ENCODE assay signal across 9 cellular contexts in genomic region chr3:126746395-126747177, GRCh38. TPM values are rescaled to one million over a fixed set of nuclear protein-coding genes. Genes with fewer than 3 reads are reported as not detected.
A peak's percentile ranks its signal among the peaks of the same experiment; 100 is the strongest.
DNase-seq lines count a peak whose midpoint lies in the region; ATAC-seq, FAIRE-seq and TF ChIP-seq lines count a peak whose summit lies in the region.
"Had no signal": no experiment of that assay in that cellular context is flagged by ENCODE, and none has a peak within 500 bp of the region (broad histone marks: within the 10 kb centered on the region; RNA-seq: fewer than 3 reads in every experiment).

No MANE protein-coding gene starts in this region.

- H3K36me3 ChIP-seq in body of pancreas (replicated peaks in 1 of 2; ENCODE audit: insufficient read depth in 1 of 2, low read depth in 2 of 2) (no peaks in the 10 kb centered on the region), HepG2 (replicated peaks in 1 of 2; ENCODE audit: control insufficient read depth in 1 of 2, insufficient read depth in 2 of 2, low read length in 2 of 2) (peaks cover 0 to 6% of the 10 kb centered on the region in 2 experiments; a peak in 1 of 5 replicates), Karpas-422 (ENCODE audit: insufficient read depth, low read length) (no peaks in the 10 kb centered on the region)

- H3K27ac ChIP-seq in body of pancreas (peak overlapping the region in 1 of 4 donors; percentile 8), HepG2 (ENCODE audit: extremely low read length, insufficient read depth, low read length) (no peak overlapping the region), Karpas-422 (ENCODE audit: low read length) (no peak overlapping the region), substantia nigra (ENCODE audit: low read depth, low read length, poor library complexity, severe bottlenecking) (no peak overlapping the region)

- no peaks in the 10 kb centered on the region for H3K79me2 ChIP-seq in HepG2 (ENCODE audit: insufficient read depth, low read length)
- no peaks in the 10 kb centered on the region for H3K79me2 ChIP-seq in Karpas-422 (ENCODE audit: low read length)

- TF ChIP-seq POLR2A in body of pancreas (IDR thresholded peaks at IDR 0.05) (no peak), HepG2 (IDR thresholded peaks at IDR 0.05; ENCODE audit: insufficient read depth in 1 of 2, low read depth in 2 of 2, low read length in 2 of 2) (no peak)

- POLR2A ChIA-PET in HepG2 (lab: Yijun Ruan, JAX), result no interaction called here

- intact Hi-C loops in body of pancreas (cut with DNase I), result no loop called here
- intact Hi-C loops in HepG2 (cut with micrococcal nuclease; ENCODE audit: unreplicated experiment), result loop anchor here (1.0 kb wide), 1 partner anchor 67 kb away; no protein-coding TSS in a partner anchor

- no TSS peak for BruUV-seq in HepG2 (replicated peaks; lab: Mats Ljungman, UMichigan)

- ATAC-seq in body of pancreas (peak; percentile 67), HepG2 (peak; percentile 79), GM21528 (IDR thresholded peaks at IDR 0.05; ENCODE audit: low FRiP score, unreplicated experiment) (no peak)

- TF ChIP-seq EP300 in HepG2 (IDR thresholded peaks at IDR 0.05; ENCODE audit: low read depth in 2 of 2, low read length in 2 of 2) (no peak), HepG2 (CRISPR knock-in tag; IDR thresholded peaks at IDR 0.05; ENCODE audit: borderline replicate concordance) (no peak)

- H3K9ac ChIP-seq in HepG2 (ENCODE audit: insufficient read depth, low read depth, low read length), result no peak overlapping the region; the same call in 1 of the 2 replicates
- no peak overlapping the region for H3K9ac ChIP-seq in Karpas-422 (ENCODE audit: low read length)

- CTCF ChIA-PET in HepG2 (lab: Yijun Ruan, JAX; ENCODE audit: low intra/inter-chr PET ratio, low total read pairs), result interaction anchor here (2.4 kb wide), 1 partner anchor 67 kb away, joined by 9 read pairs; no protein-coding TSS in a partner anchor

- WGBS in body of pancreas, 2 donors, result 55 to 69% methylated on average over 13 to 18 of the region's 18 CpGs
- 71% methylated on average over 16 of the region's 18 CpGs for WGBS in HepG2 (ENCODE audit: low lambda C conversion rate)

- H3K9me3 ChIP-seq in body of pancreas, result no peaks in the 10 kb centered on the region
- no peaks in the 10 kb centered on the region for H3K9me3 ChIP-seq in HepG2 (ENCODE audit: low read length)
- no peaks in the 10 kb centered on the region for H3K9me3 ChIP-seq in Karpas-422 (ENCODE audit: low read length)

- DNase-seq in A172 (ENCODE audit: low spot score) (peak; percentile 84), HPDE6-E6E7 (ENCODE audit: extremely low spot score) (peak; percentile 66), body of pancreas (peak; percentile 23 to 40 (median 38)), HepG2 (ENCODE audit: low spot score) (peak; percentile 84), Karpas-422 (no peak), KG1 (lab: John Stamatoyannopoulos, UW) (no peak), substantia nigra (lab: John Stamatoyannopoulos, UW) (no peak)
- DNase-seq: CD8-positive, alpha-beta memory T cell had no signal

- H2AFZ ChIP-seq in HepG2 (ENCODE audit: low read length), result no peak overlapping the region
- H2AFZ ChIP-seq in Karpas-422 (ENCODE audit: low read length), result no peak overlapping the region

- H3K4me1 ChIP-seq in body of pancreas, result peaks cover 20% of the 10 kb centered on the region
- peaks cover 17% of the 10 kb centered on the region for H3K4me1 ChIP-seq in HepG2 (ENCODE audit: insufficient read depth, low read length)
- H3K4me1 ChIP-seq in Karpas-422 (ENCODE audit: low read length), result no peaks in the 10 kb centered on the region

- H3K27me3 ChIP-seq in body of pancreas, result no peaks in the 10 kb centered on the region
- no peaks in the 10 kb centered on the region; a peak in 1 of 5 replicates for H3K27me3 ChIP-seq in HepG2 (ENCODE audit: control insufficient read depth in 1 of 2, insufficient read depth in 2 of 2, low read length in 2 of 2)
- no peaks in the 10 kb centered on the region for H3K27me3 ChIP-seq in Karpas-422 (ENCODE audit: low read length)

- TF ChIP-seq RAD21 in HepG2 (CRISPR knock-in tag; IDR thresholded peaks at IDR 0.05), result no peak

- H3K4me2 ChIP-seq in HepG2 (ENCODE audit: low read depth, low read length) (peak overlapping the region; percentile 43; the same call in 1 of the 2 replicates), Karpas-422 (ENCODE audit: low read depth, low read length, poor library complexity, severe bottlenecking) (no peak overlapping the region)

- in situ Hi-C loops in HepG2 (cut with HindIII; ENCODE audit: extremely low pct_ligation_motif_present, low pct_unique_long_range_greater_than_20kb), result no loop called here

- H3K9me2 ChIP-seq in Karpas-422 (replicated peaks; ENCODE audit: insufficient read depth, low read length), result no peaks in the 10 kb centered on the region

- TF ChIP-seq CTCF in body of pancreas (IDR thresholded peaks at IDR 0.05) (peak in 2 of 7 experiments; percentile 5 to 22), HepG2 (CRISPR knock-in tag; IDR thresholded peaks at IDR 0.05) (peak; percentile 23)

- FAIRE-seq in HepG2 (lab: Jason Lieb, UNC), result peak; percentile 49

- H3K4me3 ChIP-seq in body of pancreas (no peak overlapping the region), HepG2 (replicated peaks in 1 of 3; ENCODE audit: insufficient read depth in 1 of 3, low read depth in 2 of 3, low read length in 3 of 3) (no peak overlapping the region), Karpas-422 (ENCODE audit: low read length) (no peak overlapping the region)

- H4K20me1 ChIP-seq in HepG2 (ENCODE audit: insufficient read depth, low read length) (no peaks in the 10 kb centered on the region), Karpas-422 (ENCODE audit: insufficient read depth, low read depth, low read length) (peaks cover 31% of the 10 kb centered on the region; the same call in 1 of the 2 replicates)

TF ChIP-seq in HepG2, 621 proteins besides CTCF, POLR2A, EP300 and RAD21 (continues in another document):
- TF ChIP-seq ZBTB33 (CRISPR knock-in tag; IDR thresholded peaks at IDR 0.05) (peak; percentile 91), MAX (IDR thresholded peaks at IDR 0.05) (0 out of 2 replicates have a peak, but pooled peaks have one; percentile 15), ZMYM4 (CRISPR knock-in tag; IDR thresholded peaks at IDR 0.05) (no peak), ZNF619 (CRISPR knock-in tag; IDR thresholded peaks at IDR 0.05) (no peak), ZNF354B (CRISPR knock-in tag; IDR thresholded peaks at IDR 0.05) (no peak), STAG1 (CRISPR knock-in tag; IDR thresholded peaks at IDR 0.05) (peak; percentile 4; the same call in 1 of the 2 replicates)

RNA-seq across cellular contexts. Expression of gene CHCHD6, which starts 42.5 kb away (rescaled TPM):
- total RNA-seq in A172 (2014; rRNA removed; shearing (Covaris generic)), result 35.8 and 49.4 TPM in 2 replicates
- total RNA-seq in body of pancreas, result 10 to 100 TPM in 1 of 2 donors, under 1 TPM in 1; 0.66 to 10.9 TPM
- total RNA-seq in HepG2 (2016; rRNA removed; fragmentation: Illumina TruSeq; extraction: Trizol), result 20.3 and 24.8 TPM in 2 replicates
- total RNA-seq in HepG2 (2016; cell fraction: cytosol; rRNA removed; fragmentation: Illumina TruSeq; extraction: Trizol; ENCODE audit: low read depth), result 10.6 and 13.0 TPM in 2 replicates
- total RNA-seq in HepG2 (2016; cell fraction: insoluble cytoplasmic fraction; rRNA removed; fragmentation: Illumina TruSeq; extraction: Trizol), result 21.0 and 27.0 TPM in 2 replicates
- 12.4 and 16.6 TPM in 2 replicates for total RNA-seq in HepG2 (2016; cell fraction: membrane; rRNA removed; fragmentation: Illumina TruSeq; extraction: Trizol)
- total RNA-seq in HepG2 (2016; cell fraction: nucleus; rRNA removed; fragmentation: Illumina TruSeq; extraction: Trizol), result 11.5 and 15.1 TPM in 2 replicates
- 18.5 and 20.8 TPM in 2 replicates for polyA plus RNA-seq in HepG2 (2011; rRNA removed)
- polyA plus RNA-seq in HepG2 (2011; cell fraction: cytosol; rRNA removed), result 19.5 and 23.3 TPM in 2 replicates
- 8.9 and 9.9 TPM in 2 replicates for polyA plus RNA-seq in HepG2 (2011; cell fraction: nucleus; rRNA removed)
- 10.9 and 12.0 TPM in 2 replicates for polyA plus RNA-seq in HepG2 (2012)
- polyA plus RNA-seq in HepG2 (2016; cell fraction: cytosol; fragmentation: Illumina TruSeq; extraction: Trizol; ENCODE audit: low read depth), result 12.6 and 15.1 TPM in 2 replicates
- 28.8 and 28.9 TPM in 2 replicates for polyA plus RNA-seq in HepG2 (2016; cell fraction: insoluble cytoplasmic fraction; fragmentation: Illumina TruSeq; extraction: Trizol; ENCODE audit: low read depth)
- 13.3 and 13.9 TPM in 2 replicates for polyA plus RNA-seq in HepG2 (2016; cell fraction: membrane; fragmentation: Illumina TruSeq; extraction: Trizol; ENCODE audit: low read depth)
- polyA plus RNA-seq in HepG2 (2016; cell fraction: nucleus; fragmentation: Illumina TruSeq; extraction: Trizol; ENCODE audit: insufficient read depth, low read depth), result 15.3 and 19.3 TPM in 2 replicates
- 5.3 and 6.9 TPM in 2 replicates for polyA minus RNA-seq in HepG2 (2011; rRNA and poly(A)+ RNA removed; ENCODE audit: low replicate concordance)
- 3.1 and 3.6 TPM in 2 replicates for polyA minus RNA-seq in HepG2 (2011; cell fraction: cytosol; rRNA and poly(A)+ RNA removed)
- polyA minus RNA-seq in HepG2 (2011; cell fraction: nucleus; rRNA and poly(A)+ RNA removed), result 7.2 and 10.6 TPM in 2 replicates
- total RNA-seq in Karpas-422 (2014; rRNA removed; shearing (Covaris generic); ENCODE audit: low replicate concordance), result 7.5 and 12.8 TPM in 2 replicates

Comparison
In these comparisons a context has a peak if more than half of its experiments do, and no peak if none do; other contexts are left out.
1. DNase-seq: peak in A172 (single experiment), HPDE6-E6E7 (single experiment), body of pancreas (4 of 4) and HepG2 (single experiment); none in Karpas-422 (single experiment), KG1 (single experiment) and substantia nigra (0 of 49).